In the genomic region with DNA sequence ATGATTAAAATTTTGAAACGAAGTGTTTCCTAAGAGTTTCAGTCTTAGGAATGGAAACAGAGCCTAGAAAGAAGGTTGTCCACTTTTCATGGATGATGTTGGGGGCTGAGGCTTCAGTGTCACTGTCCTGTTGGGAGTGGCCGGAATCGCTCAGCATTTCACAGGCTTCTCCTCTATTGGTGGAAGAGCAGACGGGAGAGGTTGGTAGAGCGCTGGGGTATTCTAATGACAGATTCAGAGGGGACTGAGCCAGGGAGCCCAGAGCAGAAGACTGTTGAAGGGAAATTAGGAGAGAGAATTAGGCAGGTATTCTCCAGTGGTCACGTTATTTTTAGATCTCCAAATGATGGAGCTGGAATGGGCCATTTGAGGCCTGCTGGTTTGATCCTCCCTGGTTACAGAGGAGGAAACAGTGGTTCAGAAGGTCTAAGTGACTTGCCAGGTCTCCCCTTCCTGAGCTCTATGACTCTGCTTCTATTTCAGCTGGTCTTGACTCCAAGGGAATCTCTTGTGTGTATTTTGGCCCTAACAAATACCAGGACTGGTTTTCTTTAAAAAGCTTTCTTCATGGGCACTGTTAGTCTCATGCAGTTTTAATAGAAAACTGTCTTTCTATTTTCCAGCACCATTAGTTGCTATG, we compare ENCODE assay signal across 15 cellular contexts. TPM values are rescaled to one million over a fixed set of nuclear protein-coding genes. Genes with fewer than 3 reads are reported as not detected.
DNase-seq lines count a peak whose midpoint lies in the region; ATAC-seq and TF ChIP-seq lines count a peak whose summit lies in the region.
"Had no signal": no experiment of that assay in that cellular context is flagged by ENCODE, and none has a peak within 500 bp of the region (broad histone marks: within the 10 kb centered on the region; RNA-seq: fewer than 3 reads in every experiment).

No MANE protein-coding gene starts in this region.

- peak overlapping the region; percentile 79 for H3K27ac ChIP-seq in psoas muscle
- H3K27ac ChIP-seq in naive thymus-derived CD4-positive, alpha-beta T cell (ENCODE audit: low read depth, low read length), result no peak overlapping the region

- 70 to 76% (median 76%) methylated on average over 6 of the region's 6 CpGs for WGBS in psoas muscle, 3 donors

- H3K36me3 ChIP-seq in psoas muscle (ENCODE audit: insufficient read depth in 1 of 2, low read depth in 1 of 2) (no peaks in the 10 kb centered on the region), BE2C (no peaks in the 10 kb centered on the region)
- H3K36me3 ChIP-seq in naive thymus-derived CD4-positive, alpha-beta T cell (ENCODE audit: control insufficient read depth in 2 of 3, insufficient read depth in 3 of 3, low read length in 3 of 3), result no peaks in the 10 kb centered on the region

- peaks cover 36% of the 10 kb centered on the region for H3K4me1 ChIP-seq in psoas muscle
- H3K4me1 ChIP-seq in BE2C, result peaks cover 12% of the 10 kb centered on the region
- H3K4me1 ChIP-seq in naive thymus-derived CD4-positive, alpha-beta T cell (ENCODE audit: control insufficient read depth in 2 of 2, insufficient read depth in 2 of 2, low read length in 2 of 2), result peaks cover 13 to 14% of the 10 kb centered on the region in 2 donors

- H3K4me3 Mint-ChIP-seq in CD14-positive monocyte (no peak overlapping the region), chondrocyte (ENCODE audit: unreplicated experiment) (peak overlapping the region; percentile 26)
- peak overlapping the region in 3 of 10 donors; percentile 16 to 51 (median 26) for H3K4me3 Mint-ChIP-seq in naive thymus-derived CD4-positive, alpha-beta T cell
- H3K4me3 Mint-ChIP-seq: T-helper 1 cell treated with Interleukin-12 subunit alpha and Interleukin-12 subunit beta and Interleukin-4 antibody, amounts not matched to agents 30 μg/mL and 1 μg/mL, for 36 hours had no signal

- no peak for DNase-seq in CD14-positive monocyte (ENCODE audit: low spot score)
- DNase-seq in M059J (ENCODE audit: low read depth), result peak; percentile 7
- DNase-seq in chondrocyte (ENCODE audit: low spot score), result no peak
- DNase-seq in psoas muscle, result no peak
- no peak for DNase-seq in BE2C
- DNase-seq in naive thymus-derived CD4-positive, alpha-beta T cell, result no peak
- no peak for DNase-seq in posterior vena cava (ENCODE audit: low spot score)
- DNase-seq in SKM-1 (lab: John Stamatoyannopoulos, UW; ENCODE audit: unreplicated experiment), result no peak
- DNase-seq: activated CD4-positive, CD25-positive, alpha-beta regulatory T cell treated with anti-CD3 and anti-CD28 coated beads, Interleukin-2, amount 50 U/mL, for 72 hours; C1 segment of cervical spinal cord; dorsolateral prefrontal cortex; NCI-H2029; NCI-H524 treated with DMSO at 0.1 percent for 48 hours had no signal

- peaks cover 0 to 2% (median 2%) of the 10 kb centered on the region in 3 donors for H3K27me3 Mint-ChIP-seq in CD14-positive monocyte (ENCODE audit: low read depth in 3 of 3)
- H3K27me3 Mint-ChIP-seq in chondrocyte (ENCODE audit: low read depth), result no peaks in the 10 kb centered on the region
- peaks cover 0 to 29% (median 0%) of the 10 kb centered on the region in 5 donors for H3K27me3 Mint-ChIP-seq in naive thymus-derived CD4-positive, alpha-beta T cell

- no peak for TF ChIP-seq CTCF in CD14-positive monocyte (IDR thresholded peaks at IDR 0.05)
- TF ChIP-seq CTCF in chondrocyte (IDR thresholded peaks at IDR 0.05), result no peak
- no peak for TF ChIP-seq CTCF in psoas muscle (IDR thresholded peaks at IDR 0.05)
- TF ChIP-seq CTCF in BE2C (IDR thresholded peaks at IDR 0.05; ENCODE audit: low read depth, low read length), result no peak

- POLR2A ChIA-PET in naive thymus-derived CD4-positive, alpha-beta T cell (lab: Charles Lee), result no interaction called here

- H3K4me1 Mint-ChIP-seq in CD14-positive monocyte (peaks cover 69% of the 10 kb centered on the region), chondrocyte (ENCODE audit: low read depth) (peaks cover 54% of the 10 kb centered on the region)
- H3K4me1 Mint-ChIP-seq in naive thymus-derived CD4-positive, alpha-beta T cell, result peaks cover 17 to 26% (median 23%) of the 10 kb centered on the region in 7 donors

- H3K4me3 ChIP-seq in psoas muscle (no peak overlapping the region), BE2C (ENCODE audit: low read depth, low read length) (no peak overlapping the region)
- H3K4me3 ChIP-seq in naive thymus-derived CD4-positive, alpha-beta T cell (ENCODE audit: low read length), result no peak overlapping the region
- H3K4me3 ChIP-seq: dorsolateral prefrontal cortex, GM12878 had no signal

- H3K36me3 Mint-ChIP-seq in CD14-positive monocyte, result peaks cover 4 to 7% of the 10 kb centered on the region in 2 donors
- peaks cover 4% of the 10 kb centered on the region for H3K36me3 Mint-ChIP-seq in chondrocyte (ENCODE audit: low read depth)
- peaks cover 0 to 14% (median 4%) of the 10 kb centered on the region in 5 donors for H3K36me3 Mint-ChIP-seq in naive thymus-derived CD4-positive, alpha-beta T cell

- H3K27me3 ChIP-seq in psoas muscle (ENCODE audit: insufficient read depth in 3 of 3, low read length in 2 of 3) (no peaks in the 10 kb centered on the region), BE2C (no peaks in the 10 kb centered on the region)
- no peaks in the 10 kb centered on the region for H3K27me3 ChIP-seq in naive thymus-derived CD4-positive, alpha-beta T cell (ENCODE audit: control insufficient read depth in 2 of 2, insufficient read depth in 2 of 2, low read length in 2 of 2)
- H3K27me3 ChIP-seq: dorsolateral prefrontal cortex had no signal

- H3K9me3 ChIP-seq in psoas muscle, result no peaks in the 10 kb centered on the region
- no peaks in the 10 kb centered on the region for H3K9me3 ChIP-seq in BE2C
- no peaks in the 10 kb centered on the region for H3K9me3 ChIP-seq in naive thymus-derived CD4-positive, alpha-beta T cell (ENCODE audit: control insufficient read depth in 2 of 3, low read length in 3 of 3)

- H3K27ac Mint-ChIP-seq in CD14-positive monocyte (peak overlapping the region in 5 of 7 donors; percentile 13 to 73 (median 55)), chondrocyte (ENCODE audit: unreplicated experiment) (peak overlapping the region; percentile 97)
- peak overlapping the region in 4 of 9 donors; percentile 1 to 40 (median 28) for H3K27ac Mint-ChIP-seq in naive thymus-derived CD4-positive, alpha-beta T cell
- H3K27ac Mint-ChIP-seq: T-helper 1 cell treated with Interleukin-12 subunit alpha and Interleukin-12 subunit beta and Interleukin-4 antibody, amounts not matched to agents 30 μg/mL and 1 μg/mL, for 36 hours had no signal

- ATAC-seq in psoas muscle, result peak in 1 of 4 donors; percentile 53
- ATAC-seq in naive thymus-derived CD4-positive, alpha-beta T cell, result no peak
- ATAC-seq: GM12878 had no signal

- intact Hi-C loops in CD14-positive monocyte (cut with micrococcal nuclease), result loop anchor here (5.0 to 10.0 kb wide), 4 partner anchors 35 to 175 kb away; partner anchors contain the start of gene EEPD1 (in 1 of the 2)
- intact Hi-C loops in psoas muscle (cut with DNase I), result loop anchor here in 1 of 2 donors (5.0 kb wide), 1 partner anchor 70 kb away; no protein-coding TSS in a partner anchor
- intact Hi-C loops in naive thymus-derived CD4-positive, alpha-beta T cell (cut with micrococcal nuclease), result no loop called here
- intact Hi-C loops in posterior vena cava (cut with DNase I), result loop anchor here in 1 of 2 donors (10.0 kb wide), 1 partner anchor 133 kb away; no protein-coding TSS in a partner anchor

- CTCF ChIA-PET in naive thymus-derived CD4-positive, alpha-beta T cell (lab: Charles Lee), result interaction anchor here (0.9 kb wide), 1 partner anchor 10 kb away, joined by 3 read pairs; no protein-coding TSS in a partner anchor

- H3K9me3 Mint-ChIP-seq in CD14-positive monocyte (peaks cover 0 to 5% (median 3%) of the 10 kb centered on the region in 7 donors), chondrocyte (ENCODE audit: low read depth) (peaks cover 12% of the 10 kb centered on the region)
- H3K9me3 Mint-ChIP-seq in naive thymus-derived CD4-positive, alpha-beta T cell, result peaks cover 0 to 19% (median 11%) of the 10 kb centered on the region in 11 donors
- H3K9me3 Mint-ChIP-seq: T-helper 1 cell treated with Interleukin-12 subunit alpha and Interleukin-12 subunit beta and Interleukin-4 antibody, amounts not matched to agents 30 μg/mL and 1 μg/mL, for 36 hours had no signal

RNA-seq across cellular contexts. Expression of gene EEPD1, which starts 35.7 kb away (rescaled TPM):
- 10 to 100 TPM in 1 of 2 donors, 1 to 10 TPM in 1; 8.6 to 12.6 TPM for polyA plus RNA-seq in CD14-positive monocyte
- total RNA-seq in M059J (2014; rRNA removed; shearing (Covaris generic)), result 12.3 and 24.3 TPM in 2 replicates
- total RNA-seq in chondrocyte, result 3.0 to 5.8 TPM (median 4.8 TPM) in 3 replicates
- 10 to 100 TPM; 13.3 to 51.3 (median 32.7) TPM for total RNA-seq in psoas muscle
- 10 to 100 TPM in 2 of 3 donors, 1 to 10 TPM in 1; 7.3 to 61.2 (median 45.5) TPM for polyA plus RNA-seq in psoas muscle
- 2.5 TPM for polyA plus RNA-seq in BE2C (2012; ENCODE audit: insufficient read depth, insufficient read length, low read depth)
- total RNA-seq in naive thymus-derived CD4-positive, alpha-beta T cell, result 10 to 100 TPM in 2 of 5 experiments, 1 to 10 TPM in 3; 2.2 to 13.2 (median 3.7) TPM
- polyA plus RNA-seq in naive thymus-derived CD4-positive, alpha-beta T cell, result 10 to 100 TPM; 12.3 to 15.8 TPM
- 10 to 100 TPM in 1 of 2 donors, 1 to 10 TPM in 1; 9.7 to 10.4 TPM for total RNA-seq in posterior vena cava

Comparison
In these comparisons a context has a peak if more than half of its experiments do, and no peak if none do; other contexts are left out.
1. intact Hi-C loops: an anchor here in CD14-positive monocyte (5.0 to 10.0 kb wide); none called in naive thymus-derived CD4-positive, alpha-beta T cell.